ENCODE assay signal across 1 cellular context in genomic region chr7:135335628-135336139, GRCh38.
A peak's percentile ranks its signal among the peaks of the same experiment; 100 is the strongest.
TF ChIP-seq lines count a peak whose summit lies in the region.

No MANE protein-coding gene starts in this region.

TF ChIP-seq in HepG2, 621 proteins besides CTCF, POLR2A, EP300 and RAD21 (continued from another document and continues in another):
- TF ChIP-seq TRAFD1 (CRISPR knock-in tag; IDR thresholded peaks at IDR 0.05; ENCODE audit: borderline replicate concordance), result no peak
- no peak for TF ChIP-seq FOXJ3 (CRISPR knock-in tag; IDR thresholded peaks at IDR 0.05; ENCODE audit: borderline replicate concordance)
- TF ChIP-seq ZNF646 (CRISPR knock-in tag; IDR thresholded peaks at IDR 0.05), result no peak
- no peak for TF ChIP-seq MTA3 (CRISPR knock-in tag; IDR thresholded peaks at IDR 0.05)
- TF ChIP-seq ZNF143 (CRISPR knock-in tag; IDR thresholded peaks at IDR 0.05), result no peak
- 0 out of 2 replicates have a peak, but pooled peaks have one; percentile 50 for TF ChIP-seq ZNF230 (CRISPR knock-in tag; IDR thresholded peaks at IDR 0.05)
- peak; percentile 77; the same call in 1 of the 2 replicates for TF ChIP-seq BRF2 (CRISPR knock-in tag; IDR thresholded peaks at IDR 0.05)
- peak; percentile 67; the same call in 1 of the 2 replicates for TF ChIP-seq IRF2 (CRISPR knock-in tag; IDR thresholded peaks at IDR 0.05)
- peak; percentile 87; the same call in 1 of the 2 replicates for TF ChIP-seq EED (CRISPR knock-in tag; IDR thresholded peaks at IDR 0.05)
- TF ChIP-seq ZNF317 (CRISPR knock-in tag; IDR thresholded peaks at IDR 0.05), result no peak
- TF ChIP-seq NFE2L1 (CRISPR knock-in tag; IDR thresholded peaks at IDR 0.05; ENCODE audit: borderline replicate concordance), result no peak
- peak; percentile 91 for TF ChIP-seq REPIN1 (CRISPR knock-in tag; IDR thresholded peaks at IDR 0.05; ENCODE audit: borderline replicate concordance, low read depth)
- no peak for TF ChIP-seq RFX3 (CRISPR knock-in tag; IDR thresholded peaks at IDR 0.05)
- no peak for TF ChIP-seq ZBTB39 (CRISPR knock-in tag; IDR thresholded peaks at IDR 0.05)
- no peak for TF ChIP-seq ZNF841 (CRISPR knock-in tag; IDR thresholded peaks at IDR 0.05; ENCODE audit: borderline replicate concordance)
- TF ChIP-seq ZNF407 (CRISPR knock-in tag; IDR thresholded peaks at IDR 0.05; ENCODE audit: not compliant biosample characterization), result no peak
- TF ChIP-seq MAFG (CRISPR knock-in tag; IDR thresholded peaks at IDR 0.05), result no peak
- TF ChIP-seq BRD4 (CRISPR knock-in tag; IDR thresholded peaks at IDR 0.05), result no peak
- TF ChIP-seq ZNF674 (CRISPR knock-in tag; IDR thresholded peaks at IDR 0.05; ENCODE audit: low read depth), result no peak
- no peak for TF ChIP-seq CAMTA2 (CRISPR knock-in tag; IDR thresholded peaks at IDR 0.05; ENCODE audit: borderline replicate concordance)
- no peak for TF ChIP-seq SAFB2 (CRISPR knock-in tag; IDR thresholded peaks at IDR 0.05; ENCODE audit: borderline replicate concordance, low read depth)
- TF ChIP-seq PBX2 (CRISPR knock-in tag; IDR thresholded peaks at IDR 0.05), result no peak
- no peak for TF ChIP-seq ZNF136 (CRISPR knock-in tag; IDR thresholded peaks at IDR 0.05; ENCODE audit: low read depth)
- peak; percentile 59; the same call in 1 of the 2 replicates for TF ChIP-seq KLF12 (CRISPR knock-in tag; IDR thresholded peaks at IDR 0.05; ENCODE audit: borderline replicate concordance)
- no peak for TF ChIP-seq PLSCR1 (CRISPR knock-in tag; IDR thresholded peaks at IDR 0.05; ENCODE audit: borderline replicate concordance)
- no peak for TF ChIP-seq ZNF224 (CRISPR knock-in tag; IDR thresholded peaks at IDR 0.05)
- TF ChIP-seq ZNF382 (CRISPR knock-in tag; IDR thresholded peaks at IDR 0.05; ENCODE audit: borderline replicate concordance), result no peak
- TF ChIP-seq GATAD2A (CRISPR knock-in tag; IDR thresholded peaks at IDR 0.05), result peak; percentile 36; the same call in 1 of the 2 replicates
- TF ChIP-seq U2AF2 (IDR thresholded peaks at IDR 0.05; ENCODE audit: low read depth, low read length), result no peak
- TF ChIP-seq SKIL (CRISPR knock-in tag; IDR thresholded peaks at IDR 0.05; ENCODE audit: borderline replicate concordance), result no peak
- TF ChIP-seq SOX5 (CRISPR knock-in tag; IDR thresholded peaks at IDR 0.05; ENCODE audit: borderline replicate concordance), result peak; percentile 58; the same call in 1 of the 2 replicates
